8 cellular contexts compared by ENCODE assay signal in genomic region chr3:49928511-49929017, GRCh38. TPM values are rescaled to one million over a fixed set of nuclear protein-coding genes. Genes with fewer than 3 reads are reported as not detected.
A peak's percentile ranks its signal among the peaks of the same experiment; 100 is the strongest.
DNase-seq lines count a peak whose midpoint lies in the region; ATAC-seq and TF ChIP-seq lines count a peak whose summit lies in the region.

No MANE protein-coding gene starts in this region.

- H3K27ac Mint-ChIP-seq in chondrocyte (ENCODE audit: unreplicated experiment) (peak overlapping the region; percentile 54), natural killer cell (peak overlapping the region in 1 of 2 donors; percentile 82)

- no peaks in the 10 kb centered on the region for H3K27me3 ChIP-seq in KMS-11 (ENCODE audit: insufficient read depth, low read depth)

- no peaks in the 10 kb centered on the region for H3K36me3 ChIP-seq in KMS-11 (ENCODE audit: insufficient read depth)

- CTCF ChIA-PET in AG04449 (lab: Yijun Ruan, JAX), result interaction anchor here (0.7 to 3.0 kb wide), 10 partner anchors 9 to 228 kb away, joined by 3 to 22 read pairs (median 4); partner anchors contain the start of genes INKA1 and RBM6

- H2AFZ ChIP-seq in KMS-11 (ENCODE audit: low read depth), result no peak overlapping the region

- H3K36me3 Mint-ChIP-seq in chondrocyte (ENCODE audit: low read depth) (no peaks in the 10 kb centered on the region), natural killer cell (no peaks in the 10 kb centered on the region)

- H3K9ac ChIP-seq in KMS-11, result no peak overlapping the region; the same call in 1 of the 2 replicates

- no peak overlapping the region for H3K27ac ChIP-seq in KMS-11

- H3K4me3 Mint-ChIP-seq in chondrocyte (ENCODE audit: unreplicated experiment), result peak overlapping the region; percentile 83
- peak overlapping the region; percentile 81 for H3K4me3 Mint-ChIP-seq in natural killer cell

- H4K20me1 ChIP-seq in KMS-11 (ENCODE audit: insufficient read depth), result no peaks in the 10 kb centered on the region

- peaks cover 24% of the 10 kb centered on the region for H3K4me1 Mint-ChIP-seq in chondrocyte (ENCODE audit: low read depth)
- H3K4me1 Mint-ChIP-seq in natural killer cell, result peaks cover 13 to 29% of the 10 kb centered on the region in 2 donors

- H3K4me3 ChIP-seq in AG04449 (ENCODE audit: low read depth, low read length) (peak overlapping the region; percentile 2), KMS-11 (IDR thresholded peaks at IDR 0.05; ENCODE audit: insufficient read depth, low read depth, low read length) (no peak overlapping the region)

- H3K27me3 Mint-ChIP-seq in chondrocyte (ENCODE audit: low read depth), result no peaks in the 10 kb centered on the region
- H3K27me3 Mint-ChIP-seq in natural killer cell (ENCODE audit: low read depth in 2 of 2), result no peaks in the 10 kb centered on the region

- intact Hi-C loops in natural killer cell (cut with micrococcal nuclease), result loop anchor here (1.0 kb wide), 1 partner anchor 11 kb away; no protein-coding TSS in a partner anchor

- H3K4me2 ChIP-seq in KMS-11, result peak overlapping the region; percentile 88; the same call in 1 of the 2 replicates

- POLR2A ChIA-PET in AG04449 (lab: Yijun Ruan, JAX), result interaction anchor here (4.7 kb wide), 1 partner anchor 12 kb away, joined by 42 read pairs; the partner anchor contains the start of gene RBM6

- H3K9me3 Mint-ChIP-seq in chondrocyte (ENCODE audit: low read depth) (no peaks in the 10 kb centered on the region), natural killer cell (no peaks in the 10 kb centered on the region)

- ATAC-seq in natural killer cell, result no peak

- no peak for TF ChIP-seq CTCF in AG04449 (IDR thresholded peaks at IDR 0.05; ENCODE audit: insufficient read depth, low read length, missing control alignments)
- no peak for TF ChIP-seq CTCF in KMS-11 (conservative IDR thresholded peaks at IDR 0.05; ENCODE audit: low read depth, low read length)
- no peak for TF ChIP-seq CTCF in chondrocyte (IDR thresholded peaks at IDR 0.05)
- no peak for TF ChIP-seq CTCF in natural killer cell (IDR thresholded peaks at IDR 0.05)

- H3K79me2 ChIP-seq in KMS-11 (ENCODE audit: insufficient read depth, low read depth), result no peaks in the 10 kb centered on the region

- no peak for DNase-seq in AG04449 (ENCODE audit: low read depth, low spot score)
- DNase-seq in chondrocyte (ENCODE audit: low spot score), result no peak
- DNase-seq in natural killer cell, result no peak
- no peak for DNase-seq in putamen (ENCODE audit: low spot score)
- DNase-seq in UCSD-AML1 (lab: John Stamatoyannopoulos, UW; ENCODE audit: unreplicated experiment), result no peak
- no peak for DNase-seq in SK-N-DZ (ENCODE audit: low spot score)
- no peak for DNase-seq in AG20443 (ENCODE audit: low spot score)

- peaks cover 19% of the 10 kb centered on the region for H3K4me1 ChIP-seq in KMS-11 (ENCODE audit: low read depth, poor library complexity, severe bottlenecking)

RNA-seq across cellular contexts. Expression of gene MON1A, which starts 1.0 kb away (rescaled TPM):
- total RNA-seq in chondrocyte, result 9.6 to 13.6 TPM (median 11.0 TPM) in 3 replicates
- total RNA-seq in natural killer cell, result 1 to 10 TPM; 3.7 to 8.1 (median 7.9) TPM
- polyA plus RNA-seq in SK-N-DZ (2014; cell fraction: cytosol; rRNA removed), result 18.5 and 18.9 TPM in 2 replicates
- polyA plus RNA-seq in SK-N-DZ (2014; cell fraction: nucleus; rRNA removed), result 9.2 and 14.4 TPM in 2 replicates

RNA-seq across cellular contexts. Expression of gene RBM6, which starts 11.4 kb away (rescaled TPM):
- total RNA-seq in chondrocyte (57.1 to 70.7 TPM (median 61.0 TPM) in 3 replicates), natural killer cell (100 to 1,000 TPM; 155 to 193 (median 157) TPM)
- 50.8 and 60.1 TPM in 2 replicates for polyA plus RNA-seq in SK-N-DZ (2014; cell fraction: cytosol; rRNA removed)
- 162 and 217 TPM in 2 replicates for polyA plus RNA-seq in SK-N-DZ (2014; cell fraction: nucleus; rRNA removed)

RNA-seq across cellular contexts. Expression of gene MST1R, which starts 24.9 kb away (rescaled TPM):
- 0.55 to 1.1 TPM (median 0.56 TPM) in 3 replicates for total RNA-seq in chondrocyte
- 1 to 10 TPM; 1.6 to 3.4 (median 2.2) TPM for total RNA-seq in natural killer cell
- 0.38 and 1.2 TPM in 2 replicates for polyA plus RNA-seq in SK-N-DZ (2014; cell fraction: cytosol; rRNA removed)
- polyA plus RNA-seq in SK-N-DZ (2014; cell fraction: nucleus; rRNA removed), result 2.8 and 4.0 TPM in 2 replicates

RNA-seq across cellular contexts. Expression of gene CAMKV, which starts 58.9 kb away (rescaled TPM):
- total RNA-seq in chondrocyte, result not detected in 3 replicates
- total RNA-seq in natural killer cell, result not detected
- polyA plus RNA-seq in SK-N-DZ (2014; cell fraction: cytosol; rRNA removed), result 62.4 and 73.1 TPM in 2 replicates
- polyA plus RNA-seq in SK-N-DZ (2014; cell fraction: nucleus; rRNA removed), result 427 and 437 TPM in 2 replicates
